ENCODE assay signal across 8 cellular contexts in the genomic region with DNA sequence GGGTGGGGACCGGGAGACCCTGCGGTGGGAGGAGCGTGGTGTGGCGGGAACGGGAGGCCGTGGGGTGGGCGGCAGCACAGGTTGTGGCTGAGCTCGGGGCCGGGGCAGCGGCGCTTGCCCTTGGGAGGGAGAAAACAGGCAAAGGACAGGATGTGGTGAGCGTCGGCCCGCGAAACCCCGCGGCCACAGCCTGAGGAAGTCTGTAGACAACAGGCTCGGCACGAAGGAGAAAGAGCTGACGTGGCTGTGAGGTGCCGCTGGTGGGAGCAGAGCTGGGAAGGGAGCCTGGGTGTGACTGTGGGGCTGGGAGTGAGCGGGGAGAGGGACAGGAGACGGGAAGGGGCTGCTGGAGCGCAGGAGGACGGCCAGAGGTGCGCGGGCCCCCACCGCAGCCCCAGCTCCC.
A peak's percentile ranks its signal among the peaks of the same experiment; 100 is the strongest.
DNase-seq lines count a peak whose midpoint lies in the region; ATAC-seq, FAIRE-seq and TF ChIP-seq lines count a peak whose summit lies in the region.

No MANE protein-coding gene starts in this region.

- H3K79me2 ChIP-seq in H9 (ENCODE audit: insufficient read depth, low read length), result no peaks in the 10 kb centered on the region
- no peaks in the 10 kb centered on the region for H3K79me2 ChIP-seq in OCI-LY1 (ENCODE audit: insufficient read depth, low read length)

- no peak overlapping the region for H3K27ac ChIP-seq in H9 (ENCODE audit: insufficient read length, low read depth, low read length)
- H3K27ac ChIP-seq in OCI-LY1 (ENCODE audit: low read depth, low read length, poor library complexity, severe bottlenecking), result no peak overlapping the region
- peak overlapping the region in 1 of 4 donors; percentile 69 for H3K27ac ChIP-seq in tibial nerve

- H4K8ac ChIP-seq in H9 (replicated peaks; ENCODE audit: insufficient read length, low read depth, low read length), result no peak overlapping the region

- no peak for FAIRE-seq in HTR-8/SVneo (lab: Jason Lieb, UNC)

- TF ChIP-seq CTCF in GM06990 (IDR thresholded peaks at IDR 0.05; ENCODE audit: insufficient read depth, low read length, poor library complexity, severe bottlenecking) (no peak), H9 (conservative IDR thresholded peaks at IDR 0.05) (no peak), OCI-LY1 (IDR thresholded peaks at IDR 0.05; ENCODE audit: low read length) (no peak), tibial nerve (IDR thresholded peaks at IDR 0.05) (no peak)

- no peak overlapping the region for H4K91ac ChIP-seq in H9 (ENCODE audit: insufficient read length, low read depth, low read length)

- no peak overlapping the region for H3K23ac ChIP-seq in H9 (ENCODE audit: insufficient read length, low read depth, low read length)

- H3K27ac Mint-ChIP-seq in H9, result no peak overlapping the region
- H3K27ac Mint-ChIP-seq in activated naive CD4-positive, alpha-beta T cell treated with anti-CD3 and anti-CD28 coated beads, Interleukin-2, amount 50 U/mL, for 72 hours, result peak overlapping the region; percentile 91 to 97

- H3K56ac ChIP-seq in H9 (ENCODE audit: insufficient read length, low read depth, low read length), result no peak overlapping the region

- H3K4ac ChIP-seq in H9 (ENCODE audit: low read depth, low read length), result no peak overlapping the region

- no peak overlapping the region for H3K4me2 ChIP-seq in H9 (ENCODE audit: insufficient read depth, insufficient read length, low read length)
- H3K4me2 ChIP-seq in OCI-LY1 (ENCODE audit: low read length), result peak overlapping the region; percentile 30; the same call in 1 of the 2 replicates

- H3K9ac ChIP-seq in H9 (ENCODE audit: extremely low read depth, insufficient read length, low read length) (no peak overlapping the region), OCI-LY1 (ENCODE audit: low read length) (no peak overlapping the region)

- DNase-seq in GM06990 (ENCODE audit: extremely low read depth, insufficient read length) (peak; percentile 89), H9 (peak; percentile 30), pons (ENCODE audit: low spot score) (peak; percentile 28), tibial nerve (ENCODE audit: low spot score in 2 of 2) (no peak), HTR-8/SVneo (ENCODE audit: insufficient read length, low spot score) (no peak), H7 (no peak)
- peak; percentile 38 to 82 for DNase-seq in activated naive CD4-positive, alpha-beta T cell treated with anti-CD3 and anti-CD28 coated beads, Interleukin-2, amount 50 U/mL, for 72 hours (ENCODE audit: low spot score in 2 of 2)

- no peaks in the 10 kb centered on the region for H3K4me1 Mint-ChIP-seq in H9

- H3K14ac ChIP-seq in H9 (ENCODE audit: insufficient read depth, low read length), result no peak overlapping the region; the same call in 1 of the 2 replicates

- WGBS in H9 (ENCODE audit: extremely low coverage, insufficient read length, low lambda C conversion rate), result no CpG with 5 or more reads among the region's 28 CpGs
- WGBS in tibial nerve, 2 donors, result 81 to 89% methylated on average over 27 to 28 of the region's 28 CpGs

- no peak overlapping the region for H2BK12ac ChIP-seq in H9 (ENCODE audit: insufficient read length, low read depth, low read length)

- no peak overlapping the region for H3T11ph ChIP-seq in H9 (ENCODE audit: low read length)

- no peaks in the 10 kb centered on the region for H3K36me3 Mint-ChIP-seq in H9 (ENCODE audit: insufficient read depth in 1 of 3, low read depth in 3 of 3)
- H3K36me3 Mint-ChIP-seq in activated naive CD4-positive, alpha-beta T cell treated with anti-CD3 and anti-CD28 coated beads, Interleukin-2, amount 50 U/mL, for 72 hours, result no peaks in the 10 kb centered on the region

- no peak overlapping the region for H2BK5ac ChIP-seq in H9 (ENCODE audit: insufficient read length, low read length)

- H3K36me3 ChIP-seq in GM06990 (ENCODE audit: control insufficient read depth, insufficient read depth, low read length) (no peaks in the 10 kb centered on the region), OCI-LY1 (ENCODE audit: insufficient read depth, low read length) (no peaks in the 10 kb centered on the region), tibial nerve (no peaks in the 10 kb centered on the region), H7 (replicated peaks; ENCODE audit: control insufficient read depth, insufficient read depth, low read length) (no peaks in the 10 kb centered on the region)

- H3K9me2 ChIP-seq in OCI-LY1 (ENCODE audit: low read depth, low read length), result no peaks in the 10 kb centered on the region

- no peak overlapping the region for H3K18ac ChIP-seq in H9 (ENCODE audit: insufficient read length, low read depth, low read length)

- no peaks in the 10 kb centered on the region for H3K79me1 ChIP-seq in H9 (ENCODE audit: insufficient read depth, low read depth, low read length, poor library complexity, severe bottlenecking)

- H4K20me1 ChIP-seq in H9 (ENCODE audit: control insufficient read depth, insufficient read depth, insufficient read length), result no peaks in the 10 kb centered on the region
- H4K20me1 ChIP-seq in OCI-LY1 (ENCODE audit: insufficient read depth, low read length), result no peaks in the 10 kb centered on the region

- H2AK5ac ChIP-seq in H9 (ENCODE audit: insufficient read length, low read length), result no peak overlapping the region

- H3K23me2 ChIP-seq in H9 (ENCODE audit: insufficient read length, low read depth, low read length, poor library complexity, severe bottlenecking), result no peaks in the 10 kb centered on the region

- peaks cover 3% of the 10 kb centered on the region for H3K27me3 Mint-ChIP-seq in H9 (ENCODE audit: low read depth)

- peak; percentile 71 to 80 for ATAC-seq in activated naive CD4-positive, alpha-beta T cell treated with anti-CD3 and anti-CD28 coated beads, Interleukin-2, amount 50 U/mL, for 72 hours

- H3K4me3 ChIP-seq in GM06990 (replicated peaks; ENCODE audit: low read depth, low read length) (peak overlapping the region; percentile 58), OCI-LY1 (ENCODE audit: low read depth, low read length, poor library complexity, severe bottlenecking) (peak overlapping the region; percentile 33), tibial nerve (peak overlapping the region in 2 of 4 donors; percentile 26 to 35), H7 (ENCODE audit: insufficient read depth, low read depth, low read length) (no peak overlapping the region)

- no peak for TF ChIP-seq EP300 in tibial nerve (IDR thresholded peaks at IDR 0.05)

- no peak overlapping the region for H2BK15ac ChIP-seq in H9 (ENCODE audit: low read depth, low read length)

- no peak overlapping the region for H4K5ac ChIP-seq in H9 (ENCODE audit: insufficient read length, low read depth, low read length)

- H2BK20ac ChIP-seq in H9 (ENCODE audit: low read depth, low read length, poor library complexity, severe bottlenecking), result no peak overlapping the region

- H3K27me3 ChIP-seq in GM06990 (replicated peaks; ENCODE audit: control insufficient read depth, insufficient read depth, low read length), result no peaks in the 10 kb centered on the region
- H3K27me3 ChIP-seq in H9 (ENCODE audit: insufficient read depth, low read length), result no peaks in the 10 kb centered on the region
- H3K27me3 ChIP-seq in OCI-LY1 (ENCODE audit: insufficient read depth, low read length), result peaks cover 7% of the 10 kb centered on the region; the same call in 1 of the 2 replicates
- H3K27me3 ChIP-seq in tibial nerve, result no peaks in the 10 kb centered on the region
- H3K27me3 ChIP-seq in H7 (ENCODE audit: control insufficient read depth, insufficient read depth, low read length), result no peaks in the 10 kb centered on the region

- no peak overlapping the region for H2BK120ac ChIP-seq in H9 (ENCODE audit: low read depth, low read length, poor library complexity, severe bottlenecking)

- no peaks in the 10 kb centered on the region for H3K9me3 ChIP-seq in H9 (ENCODE audit: control insufficient read depth, low read depth, low read length)
- no peaks in the 10 kb centered on the region for H3K9me3 ChIP-seq in OCI-LY1 (ENCODE audit: low read length)
- no peaks in the 10 kb centered on the region for H3K9me3 ChIP-seq in tibial nerve

- no peak overlapping the region for H3K4me3 Mint-ChIP-seq in H9

- no peak overlapping the region for H2AFZ ChIP-seq in H9 (ENCODE audit: low read length)
- H2AFZ ChIP-seq in OCI-LY1 (ENCODE audit: low read length), result no peak overlapping the region

- no peak for TF ChIP-seq POLR2A in tibial nerve (IDR thresholded peaks at IDR 0.05)

- H3K9me3 Mint-ChIP-seq in H9, result peaks cover 0 to 2% of the 10 kb centered on the region in 2 experiments; a peak in 2 of 5 replicates
- no peaks in the 10 kb centered on the region for H3K9me3 Mint-ChIP-seq in activated naive CD4-positive, alpha-beta T cell treated with anti-CD3 and anti-CD28 coated beads, Interleukin-2, amount 50 U/mL, for 72 hours

- H3K4me1 ChIP-seq in H9 (ENCODE audit: insufficient read depth, low read length) (no peaks in the 10 kb centered on the region), OCI-LY1 (ENCODE audit: insufficient read depth, low read length, severe bottlenecking) (peaks cover 24% of the 10 kb centered on the region), tibial nerve (peaks cover 0 to 13% (median 2%) of the 10 kb centered on the region in 4 donors)

- no peaks in the 10 kb centered on the region for H3F3A ChIP-seq in OCI-LY1 (ENCODE audit: insufficient read depth, low read length)

Comparison
In these comparisons a context has a peak if more than half of its experiments do, and no peak if none do; other contexts are left out.
1. DNase-seq: peak in GM06990 (single experiment), H9 (single experiment), activated naive CD4-positive, alpha-beta T cell treated with anti-CD3 and anti-CD28 coated beads, Interleukin-2, amount 50 U/mL, for 72 hours (2 of 2) and pons (single experiment); none in tibial nerve (0 of 2), HTR-8/SVneo (single experiment) and H7 (single experiment).
2. H3K27ac Mint-ChIP-seq: peak in activated naive CD4-positive, alpha-beta T cell treated with anti-CD3 and anti-CD28 coated beads, Interleukin-2, amount 50 U/mL, for 72 hours (2 of 2); none in H9 (0 of 3).